Comparison of ENCODE assay signal across 10 cellular contexts in genomic region chr10:72080042-72081035, GRCh38. TPM values are rescaled to one million over a fixed set of nuclear protein-coding genes. Genes with fewer than 3 reads are reported as not detected.
DNase-seq lines count a peak whose midpoint lies in the region; ATAC-seq, FAIRE-seq and TF ChIP-seq lines count a peak whose summit lies in the region.
"Had no signal": no experiment of that assay in that cellular context is flagged by ENCODE, and none has a peak within 500 bp of the region (broad histone marks: within the 10 kb centered on the region; RNA-seq: fewer than 3 reads in every experiment).

No MANE protein-coding gene starts in this region.

- H3K36me3 Mint-ChIP-seq in WTC11, result no peaks in the 10 kb centered on the region

- no peaks in the 10 kb centered on the region for H3K9me3 Mint-ChIP-seq in WTC11

- peak in 2 of 3 donors; percentile 33 to 38 for DNase-seq in right cardiac atrium
- DNase-seq in Right ventricle myocardium superior, result no peak
- no peak for DNase-seq in WTC11 (ENCODE audit: low spot score)
- peak; percentile 56 for DNase-seq in kidney tubule cell (ENCODE audit: low spot score)
- peak; percentile 59 for DNase-seq in urothelium cell line (ENCODE audit: low spot score)
- DNase-seq in stimulated activated CD4-positive, alpha-beta T cell treated with anti-CD3 and anti-CD28 coated beads, Interleukin-4, amount 100 ng/mL, for 4 hours, result no peak
- DNase-seq: KG1, NCI-H510A had no signal

- no peaks in the 10 kb centered on the region for H3K4me1 ChIP-seq in right cardiac atrium (ENCODE audit: control insufficient read depth, insufficient read depth, low read length)

- ATAC-seq in right cardiac atrium (no peak), Right ventricle myocardium superior (ENCODE audit: poor library complexity) (no peak), WTC11 (peak; percentile 53), HG02885 (IDR thresholded peaks at IDR 0.05; ENCODE audit: poor library complexity, unreplicated experiment) (no peak), GM21367 (IDR thresholded peaks at IDR 0.05; ENCODE audit: unreplicated experiment) (no peak)

- no peaks in the 10 kb centered on the region for H3K9me3 ChIP-seq in right cardiac atrium (ENCODE audit: control insufficient read depth, low read length)

- intact Hi-C loops in right cardiac atrium (cut with DNase I), result no loop called here
- intact Hi-C loops in Right ventricle myocardium superior (cut with DNase I), result no loop called here

- no peak for FAIRE-seq in urothelium cell line (lab: Jason Lieb, UNC)

- H3K27ac ChIP-seq in right cardiac atrium (ENCODE audit: low read length), result no peak overlapping the region

- TF ChIP-seq CTCF in WTC11 (IDR thresholded peaks at IDR 0.05), result no peak

- peaks cover 5% of the 10 kb centered on the region; the same call in 1 of the 2 replicates for H3K4me1 Mint-ChIP-seq in WTC11

- no peak overlapping the region for H3K27ac Mint-ChIP-seq in WTC11

- POLR2A ChIA-PET in WTC11 (lab: Charles Lee), result no interaction called here

- CTCF ChIA-PET in WTC11 (lab: Charles Lee), result interaction anchor here (1.3 to 2.6 kb wide), 2 partner anchors 10 to 11 kb away, joined by 4 to 14 read pairs; no protein-coding TSS in a partner anchor

- peaks cover 8% of the 10 kb centered on the region for H3K27me3 Mint-ChIP-seq in WTC11 (ENCODE audit: low read depth)

- no peak overlapping the region for H3K4me3 ChIP-seq in right cardiac atrium (ENCODE audit: low read length)

- 81% methylated on average over 15 of the region's 15 CpGs for WGBS in right cardiac atrium

- H3K4me3 Mint-ChIP-seq in WTC11, result no peak overlapping the region

- no peaks in the 10 kb centered on the region for H3K27me3 ChIP-seq in right cardiac atrium (ENCODE audit: control insufficient read depth, insufficient read depth)

TF ChIP-seq in WTC11, 78 proteins besides CTCF, POLR2A, EP300 and RAD21:
- TF ChIP-seq USF2 (CRISPR knock-in tag; IDR thresholded peaks at IDR 0.05) (no peak), RELA (CRISPR knock-in tag; IDR thresholded peaks at IDR 0.05; ENCODE audit: borderline replicate concordance) (no peak), HMGA2 (CRISPR knock-in tag; IDR thresholded peaks at IDR 0.05) (no peak), MAX (CRISPR knock-in tag; IDR thresholded peaks at IDR 0.05) (no peak), ATF3 (CRISPR knock-in tag; conservative IDR thresholded peaks at IDR 0.05) (no peak), ZNF232 (CRISPR knock-in tag; IDR thresholded peaks at IDR 0.05) (no peak), NFATC4 (CRISPR knock-in tag; IDR thresholded peaks at IDR 0.05) (no peak), TEAD1 (CRISPR knock-in tag; IDR thresholded peaks at IDR 0.05) (no peak), ZNF396 (CRISPR knock-in tag; IDR thresholded peaks at IDR 0.05; ENCODE audit: borderline replicate concordance) (no peak), IRF2 (CRISPR knock-in tag; IDR thresholded peaks at IDR 0.05; ENCODE audit: borderline replicate concordance, low read depth) (no peak)
- TF ChIP-seq, protein P1, sequence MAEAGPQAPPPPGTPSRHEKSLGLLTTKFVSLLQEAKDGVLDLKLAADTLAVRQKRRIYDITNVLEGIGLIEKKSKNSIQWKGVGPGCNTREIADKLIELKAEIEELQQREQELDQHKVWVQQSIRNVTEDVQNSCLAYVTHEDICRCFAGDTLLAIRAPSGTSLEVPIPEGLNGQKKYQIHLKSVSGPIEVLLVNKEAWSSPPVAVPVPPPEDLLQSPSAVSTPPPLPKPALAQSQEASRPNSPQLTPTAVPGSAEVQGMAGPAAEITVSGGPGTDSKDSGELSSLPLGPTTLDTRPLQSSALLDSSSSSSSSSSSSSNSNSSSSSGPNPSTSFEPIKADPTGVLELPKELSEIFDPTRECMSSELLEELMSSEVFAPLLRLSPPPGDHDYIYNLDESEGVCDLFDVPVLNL (CRISPR knock-in tag; IDR thresholded peaks at IDR 0.05; ENCODE audit: borderline replicate concordance, low read depth), result no peak
- TF ChIP-seq, protein P2, sequence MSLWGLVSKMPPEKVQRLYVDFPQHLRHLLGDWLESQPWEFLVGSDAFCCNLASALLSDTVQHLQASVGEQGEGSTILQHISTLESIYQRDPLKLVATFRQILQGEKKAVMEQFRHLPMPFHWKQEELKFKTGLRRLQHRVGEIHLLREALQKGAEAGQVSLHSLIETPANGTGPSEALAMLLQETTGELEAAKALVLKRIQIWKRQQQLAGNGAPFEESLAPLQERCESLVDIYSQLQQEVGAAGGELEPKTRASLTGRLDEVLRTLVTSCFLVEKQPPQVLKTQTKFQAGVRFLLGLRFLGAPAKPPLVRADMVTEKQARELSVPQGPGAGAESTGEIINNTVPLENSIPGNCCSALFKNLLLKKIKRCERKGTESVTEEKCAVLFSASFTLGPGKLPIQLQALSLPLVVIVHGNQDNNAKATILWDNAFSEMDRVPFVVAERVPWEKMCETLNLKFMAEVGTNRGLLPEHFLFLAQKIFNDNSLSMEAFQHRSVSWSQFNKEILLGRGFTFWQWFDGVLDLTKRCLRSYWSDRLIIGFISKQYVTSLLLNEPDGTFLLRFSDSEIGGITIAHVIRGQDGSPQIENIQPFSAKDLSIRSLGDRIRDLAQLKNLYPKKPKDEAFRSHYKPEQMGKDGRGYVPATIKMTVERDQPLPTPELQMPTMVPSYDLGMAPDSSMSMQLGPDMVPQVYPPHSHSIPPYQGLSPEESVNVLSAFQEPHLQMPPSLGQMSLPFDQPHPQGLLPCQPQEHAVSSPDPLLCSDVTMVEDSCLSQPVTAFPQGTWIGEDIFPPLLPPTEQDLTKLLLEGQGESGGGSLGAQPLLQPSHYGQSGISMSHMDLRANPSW (CRISPR knock-in tag; conservative IDR thresholded peaks at IDR 0.05; ENCODE audit: low read depth), result no peak
- TF ChIP-seq, protein P3, sequence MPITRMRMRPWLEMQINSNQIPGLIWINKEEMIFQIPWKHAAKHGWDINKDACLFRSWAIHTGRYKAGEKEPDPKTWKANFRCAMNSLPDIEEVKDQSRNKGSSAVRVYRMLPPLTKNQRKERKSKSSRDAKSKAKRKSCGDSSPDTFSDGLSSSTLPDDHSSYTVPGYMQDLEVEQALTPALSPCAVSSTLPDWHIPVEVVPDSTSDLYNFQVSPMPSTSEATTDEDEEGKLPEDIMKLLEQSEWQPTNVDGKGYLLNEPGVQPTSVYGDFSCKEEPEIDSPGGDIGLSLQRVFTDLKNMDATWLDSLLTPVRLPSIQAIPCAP (CRISPR knock-in tag; IDR thresholded peaks at IDR 0.05), result no peak
- TF ChIP-seq, protein P4, sequence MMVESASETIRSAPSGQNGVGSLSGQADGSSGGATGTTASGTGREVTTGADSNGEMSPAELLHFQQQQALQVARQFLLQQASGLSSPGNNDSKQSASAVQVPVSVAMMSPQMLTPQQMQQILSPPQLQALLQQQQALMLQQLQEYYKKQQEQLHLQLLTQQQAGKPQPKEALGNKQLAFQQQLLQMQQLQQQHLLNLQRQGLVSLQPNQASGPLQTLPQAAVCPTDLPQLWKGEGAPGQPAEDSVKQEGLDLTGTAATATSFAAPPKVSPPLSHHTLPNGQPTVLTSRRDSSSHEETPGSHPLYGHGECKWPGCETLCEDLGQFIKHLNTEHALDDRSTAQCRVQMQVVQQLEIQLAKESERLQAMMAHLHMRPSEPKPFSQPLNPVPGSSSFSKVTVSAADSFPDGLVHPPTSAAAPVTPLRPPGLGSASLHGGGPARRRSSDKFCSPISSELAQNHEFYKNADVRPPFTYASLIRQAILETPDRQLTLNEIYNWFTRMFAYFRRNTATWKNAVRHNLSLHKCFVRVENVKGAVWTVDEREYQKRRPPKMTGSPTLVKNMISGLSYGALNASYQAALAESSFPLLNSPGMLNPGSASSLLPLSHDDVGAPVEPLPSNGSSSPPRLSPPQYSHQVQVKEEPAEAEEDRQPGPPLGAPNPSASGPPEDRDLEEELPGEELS (CRISPR knock-in tag; IDR thresholded peaks at IDR 0.05), result no peak
TF ChIP-seq in WTC11: peak in this region for 0.

RNA-seq across cellular contexts. Expression of gene SPOCK2, which starts 8.0 kb away (rescaled TPM):
- total RNA-seq in right cardiac atrium (10 to 100 TPM in 1 of 4 donors, 1 to 10 TPM in 3; 4.9 to 10.9 (median 6.9) TPM), Right ventricle myocardium superior (9.6 TPM), WTC11 (2021) (4.0 to 4.7 TPM (median 4.1 TPM) in 3 replicates)
- 12.8 TPM for polyA plus RNA-seq in right cardiac atrium

Comparison
In these comparisons a context has a peak if more than half of its experiments do, and no peak if none do; other contexts are left out.
1. DNase-seq: peak in right cardiac atrium (2 of 3), kidney tubule cell (single experiment) and urothelium cell line (single experiment); none in Right ventricle myocardium superior (single experiment), WTC11 (single experiment) and stimulated activated CD4-positive, alpha-beta T cell treated with anti-CD3 and anti-CD28 coated beads, Interleukin-4, amount 100 ng/mL, for 4 hours (0 of 2).